8 cellular contexts compared by ENCODE assay signal in genomic region chr6:139376604-139377218, GRCh38. TPM values are rescaled to one million over a fixed set of nuclear protein-coding genes. Genes with fewer than 3 reads are reported as not detected.
A peak's percentile ranks its signal among the peaks of the same experiment; 100 is the strongest.
DNase-seq lines count a peak whose midpoint lies in the region; ATAC-seq and TF ChIP-seq lines count a peak whose summit lies in the region.

No MANE protein-coding gene starts in this region.

- H3K4me2 ChIP-seq in mesenchymal stem cell (ENCODE audit: low read length, poor library complexity, severe bottlenecking): peak overlapping the region; percentile 79

- H2AK5ac ChIP-seq in mesenchymal stem cell (ENCODE audit: low read length, severe bottlenecking): peak overlapping the region; percentile 69

- H3K36me3 ChIP-seq in HUES64 (ENCODE audit: insufficient read depth, low read length) (peaks cover 19% of the 10 kb centered on the region), mesenchymal stem cell (ENCODE audit: control insufficient read depth in 1 of 2, insufficient read depth in 2 of 2, low read depth in 1 of 2, low read length in 2 of 2) (peaks cover 11 to 14% of the 10 kb centered on the region in 2 experiments)

- H3K9me3 ChIP-seq in AG04450 (ENCODE audit: control insufficient read depth, insufficient read depth, low read length) (peaks cover 4% of the 10 kb centered on the region; the same call in 1 of the 2 replicates), HUES64 (ENCODE audit: insufficient read depth, low read depth, low read length) (no peaks in the 10 kb centered on the region), mesenchymal stem cell (ENCODE audit: control insufficient read depth, low read length) (no peaks in the 10 kb centered on the region)

- peak overlapping the region; percentile 22 for H2BK120ac ChIP-seq in mesenchymal stem cell (ENCODE audit: low read depth, low read length)

- peak overlapping the region; percentile 97 for H3K4me3 Mint-ChIP-seq in MCF 10A (ENCODE audit: unreplicated experiment)

- no peaks in the 10 kb centered on the region for H3K27me3 Mint-ChIP-seq in MCF 10A (ENCODE audit: insufficient read depth, unreplicated experiment)

- H2BK15ac ChIP-seq in mesenchymal stem cell (ENCODE audit: low read depth, poor library complexity, severe bottlenecking): no peak overlapping the region

- no peak overlapping the region for H2AFZ ChIP-seq in mesenchymal stem cell (ENCODE audit: low read depth, low read length)

- 0 out of 2 replicates have a peak overlapping the region, but pooled peaks have one; percentile 92 for H3K9ac ChIP-seq in HUES64 (ENCODE audit: low read depth, low read length)
- peak overlapping the region; percentile 99 for H3K9ac ChIP-seq in mesenchymal stem cell (ENCODE audit: low read length)

- peak overlapping the region; percentile 92 for H3K27ac ChIP-seq in AG04450 (ENCODE audit: low read depth, low read length)
- no peak overlapping the region for H3K27ac ChIP-seq in HUES64 (ENCODE audit: low read depth, low read length)
- peak overlapping the region; percentile 97 for H3K27ac ChIP-seq in mesenchymal stem cell (ENCODE audit: low read length, poor library complexity, severe bottlenecking)

- H2BK12ac ChIP-seq in mesenchymal stem cell (ENCODE audit: low read length in 2 of 2): peak overlapping the region; percentile 12 to 33

- H3K23ac ChIP-seq in mesenchymal stem cell (ENCODE audit: low read length in 2 of 2): no peak overlapping the region

- DNase-seq in AG04450 (ENCODE audit: low read depth, low spot score) (no peak), MCF 10A (ENCODE audit: unreplicated experiment) (peak; percentile 90), mesenchymal stem cell (peak; percentile 55), OCI-M2 (lab: John Stamatoyannopoulos, UW; ENCODE audit: unreplicated experiment) (no peak)

- peak overlapping the region; percentile 96; the same call in 1 of the 2 replicates for H3K4me3 ChIP-seq in AG04450 (ENCODE audit: low read depth, low read length)
- peak overlapping the region; percentile 91 for H3K4me3 ChIP-seq in HUES64 (ENCODE audit: low read length)
- H3K4me3 ChIP-seq in mesenchymal stem cell (ENCODE audit: insufficient read depth in 1 of 2, low read depth in 1 of 2, low read length in 2 of 2): peak overlapping the region in 1 of 2 experiments; percentile 95

- peaks cover 22% of the 10 kb centered on the region for H3K4me1 Mint-ChIP-seq in MCF 10A (ENCODE audit: insufficient read depth, unreplicated experiment)

- no peaks in the 10 kb centered on the region for H3K9me3 Mint-ChIP-seq in MCF 10A (ENCODE audit: unreplicated experiment)

- CTCF ChIA-PET in AG04450 (lab: Charles Lee): interaction anchor here (0.7 to 1.3 kb wide), 2 partner anchors 21 to 789 kb away, joined by 3 to 4 read pairs; no protein-coding TSS in a partner anchor
- CTCF ChIA-PET in MCF 10A (lab: Yijun Ruan, JAX): interaction anchor here (0.6 to 1.7 kb wide), 5 partner anchors 17 to 355 kb away, joined by 3 to 4 read pairs (median 3); no protein-coding TSS in a partner anchor

- H3K79me1 ChIP-seq in mesenchymal stem cell (replicated peaks; ENCODE audit: low read length, poor library complexity, severe bottlenecking): peaks cover 3% of the 10 kb centered on the region

- H3K18ac ChIP-seq in mesenchymal stem cell (ENCODE audit: low read depth in 1 of 2, low read length in 2 of 2): peak overlapping the region; percentile 48 to 96

- BruUV-seq in MCF 10A (replicated peaks; lab: Mats Ljungman, UMichigan): no TSS peak

- ATAC-seq in HG03280 (IDR thresholded peaks at IDR 0.05; ENCODE audit: unreplicated experiment) (no peak), HG03571 (IDR thresholded peaks at IDR 0.05; ENCODE audit: unreplicated experiment) (no peak), HG03095 (IDR thresholded peaks at IDR 0.05; ENCODE audit: unreplicated experiment) (no peak)

- POLR2A ChIA-PET in AG04450 (lab: Yijun Ruan, JAX): interaction anchor here (0.7 to 3.5 kb wide), 4 partner anchors 155 to 388 kb away, joined by 3 to 42 read pairs (median 12); no protein-coding TSS in a partner anchor
- POLR2A ChIA-PET in MCF 10A (lab: Yijun Ruan, JAX): interaction anchor here (0.6 to 6.6 kb wide), 41 partner anchors 10 to 1541 kb away, joined by 3 to 83 read pairs (median 4); no protein-coding TSS in a partner anchor

- no peak overlapping the region for H2BK5ac ChIP-seq in mesenchymal stem cell (ENCODE audit: low read depth, low read length, poor library complexity, severe bottlenecking)

- peak overlapping the region in 1 of 2 experiments; percentile 64 for H3K4ac ChIP-seq in mesenchymal stem cell (ENCODE audit: low read depth in 1 of 2, low read length in 2 of 2)

- 55% methylated on average over 5 of the region's 5 CpGs for WGBS in HUES64
- 36% methylated on average over 5 of the region's 5 CpGs for WGBS in mesenchymal stem cell

- no peak overlapping the region for H4K91ac ChIP-seq in mesenchymal stem cell (ENCODE audit: low read length)

- H4K8ac ChIP-seq in mesenchymal stem cell (ENCODE audit: low read length): no peak overlapping the region

- H3K27ac Mint-ChIP-seq in MCF 10A (ENCODE audit: low read depth, unreplicated experiment): peak overlapping the region; percentile 97

- H3K14ac ChIP-seq in mesenchymal stem cell (ENCODE audit: low read length in 2 of 2): no peak overlapping the region

- intact Hi-C loops in MCF 10A (cut with micrococcal nuclease): loop anchor here (2.0 to 10.0 kb wide), 8 partner anchors 156 to 1198 kb away; no protein-coding TSS in a partner anchor

- H3K4me1 ChIP-seq in HUES64 (ENCODE audit: insufficient read depth, low read length) (peaks cover 14% of the 10 kb centered on the region), mesenchymal stem cell (ENCODE audit: control insufficient read depth, insufficient read depth, low read depth, low read length) (peaks cover 6% of the 10 kb centered on the region)

- peaks cover 35% of the 10 kb centered on the region for H3K36me3 Mint-ChIP-seq in MCF 10A (ENCODE audit: insufficient read depth, unreplicated experiment)

- H3K27me3 ChIP-seq in AG04450 (ENCODE audit: control insufficient read depth, insufficient read depth, low read length) (no peaks in the 10 kb centered on the region), HUES64 (ENCODE audit: insufficient read depth, low read length) (no peaks in the 10 kb centered on the region), mesenchymal stem cell (ENCODE audit: control insufficient read depth in 1 of 2, insufficient read depth in 1 of 2, low read length in 2 of 2) (no peaks in the 10 kb centered on the region)

- TF ChIP-seq CTCF in AG04450 (IDR thresholded peaks at IDR 0.05; ENCODE audit: low read depth, low read length): peak; percentile 16; the same call in 1 of the 2 replicates
- no peak for TF ChIP-seq CTCF in MCF 10A (IDR thresholded peaks at IDR 0.05; ENCODE audit: unreplicated experiment)

RNA-seq across cellular contexts. Expression of gene CITED2, which starts 2.3 kb away (rescaled TPM):
- polyA plus RNA-seq in AG04450 (2011; rRNA removed): 95.6 and 117 TPM in 2 replicates
- polyA minus RNA-seq in AG04450 (2011; rRNA and poly(A)+ RNA removed): 55.7 and 57.7 TPM in 2 replicates
- 79.0 TPM for polyA plus RNA-seq in HUES64 (2013, experiment 1 of 2)
- 104 TPM for polyA plus RNA-seq in HUES64 (2013, experiment 2 of 2)
- 50.4 and 62.0 TPM in 2 replicates for total RNA-seq in MCF 10A (2022)
- polyA plus RNA-seq in mesenchymal stem cell (2013, experiment 1 of 2): 334 TPM
- polyA plus RNA-seq in mesenchymal stem cell (2013, experiment 2 of 2): 337 TPM

Comparison
In these comparisons a context has a peak if more than half of its experiments do, and no peak if none do; other contexts are left out.
1. DNase-seq: peak in MCF 10A (single experiment) and mesenchymal stem cell (single experiment); none in AG04450 (single experiment) and OCI-M2 (single experiment).